7 cellular contexts compared by ENCODE assay signal in genomic region chr7:74288034-74288881, GRCh38. TPM values are rescaled to one million over a fixed set of nuclear protein-coding genes. Genes with fewer than 3 reads are reported as not detected.
DNase-seq lines count a peak whose midpoint lies in the region; ATAC-seq and TF ChIP-seq lines count a peak whose summit lies in the region.

No MANE protein-coding gene starts in this region.

- no peaks in the 10 kb centered on the region for H3K9me3 ChIP-seq in T-helper 17 cell (ENCODE audit: control insufficient read depth, low read length, poor library complexity, severe bottlenecking)
- H3K9me3 ChIP-seq in gastroesophageal sphincter = no peaks in the 10 kb centered on the region
- no peaks in the 10 kb centered on the region for H3K9me3 ChIP-seq in spleen

- peaks cover 11% of the 10 kb centered on the region for H3K4me1 Mint-ChIP-seq in T-helper 17 cell

- peaks cover 18% of the 10 kb centered on the region for H3K27me3 Mint-ChIP-seq in T-helper 17 cell

- WGBS in gastroesophageal sphincter (ENCODE audit: low coverage in 1 of 2), 2 donors = 39 to 40% methylated on average over 13 to 17 of the region's 20 CpGs
- 34 to 52% (median 42%) methylated on average over 19 to 20 of the region's 20 CpGs for WGBS in spleen, 5 donors

- TF ChIP-seq EP300 in gastroesophageal sphincter (IDR thresholded peaks at IDR 0.05) = no peak

- H3K4me1 ChIP-seq in gastroesophageal sphincter (peaks cover 0 to 37% (median 14%) of the 10 kb centered on the region in 3 donors), spleen (peaks cover 18 to 71% (median 44%) of the 10 kb centered on the region in 6 donors)

- peak; percentile 27 for TF ChIP-seq POLR2A in GM19099 (IDR thresholded peaks at IDR 0.05; ENCODE audit: extremely low read depth, insufficient read length, low read depth)
- TF ChIP-seq POLR2A in gastroesophageal sphincter (IDR thresholded peaks at IDR 0.05) = no peak
- no peak for TF ChIP-seq POLR2A in spleen (IDR thresholded peaks at IDR 0.05)

- H3K4me3 ChIP-seq in gastroesophageal sphincter (peak overlapping the region in 1 of 2 donors; percentile 96), spleen (peak overlapping the region in 5 of 8 donors; percentile 22 to 95 (median 82))

- H3K27me3 ChIP-seq in gastroesophageal sphincter (no peaks in the 10 kb centered on the region), spleen (replicated peaks in 1 of 7) (peaks cover 0 to 14% (median 0%) of the 10 kb centered on the region in 7 donors)

- H3K27ac Mint-ChIP-seq in T-helper 17 cell = peak overlapping the region; percentile 60

- ATAC-seq in T-helper 17 cell = no peak
- ATAC-seq in gastroesophageal sphincter = no peak
- no peak for ATAC-seq in HG02885 (IDR thresholded peaks at IDR 0.05; ENCODE audit: poor library complexity, unreplicated experiment)

- DNase-seq in T-helper 17 cell = no peak
- DNase-seq in spleen = no peak
- DNase-seq in stimulated activated CD4-positive, alpha-beta T cell treated with anti-CD3 and anti-CD28 coated beads, Interleukin-2, amount 100 ng/mL, for 24 hours = no peak
- DNase-seq in NCI-H774 (lab: John Stamatoyannopoulos, UW) = no peak

- TF ChIP-seq CTCF in gastroesophageal sphincter (IDR thresholded peaks at IDR 0.05) (no peak), spleen (IDR thresholded peaks at IDR 0.05 in 8 of 11, conservative IDR thresholded peaks at IDR 0.05 in 3 of 11) (no peak)

- peak overlapping the region; percentile 86 for H3K4me3 Mint-ChIP-seq in T-helper 17 cell

- H3K27ac ChIP-seq in gastroesophageal sphincter (peak overlapping the region in 3 of 4 donors; percentile 81 to 88 (median 82)), spleen (peak overlapping the region in 5 of 8 donors; percentile 29 to 87 (median 81))

- intact Hi-C loops in spleen (cut with DNase I; ENCODE audit: low total_unique reads) = loop anchor here (10.0 kb wide), 1 partner anchor 83 kb away; no protein-coding TSS in a partner anchor

- H3K36me3 ChIP-seq in gastroesophageal sphincter = no peaks in the 10 kb centered on the region
- no peaks in the 10 kb centered on the region for H3K36me3 ChIP-seq in spleen

- H3K36me3 Mint-ChIP-seq in T-helper 17 cell (ENCODE audit: low read depth) = no peaks in the 10 kb centered on the region

RNA-seq across cellular contexts. Expression of gene CLIP2, which starts 0.9 kb away (rescaled TPM):
- total RNA-seq in T-helper 17 cell = 10 to 100 TPM in 1 of 2 donors, 1 to 10 TPM in 1; 3.2 to 13.4 TPM
- total RNA-seq in gastroesophageal sphincter = 10 to 100 TPM; 23.0 to 50.7 (median 35.5) TPM
- total RNA-seq in spleen = 10 to 100 TPM; 15.7 to 18.6 (median 17.4) TPM
- polyA plus RNA-seq in spleen = 1 to 10 TPM; 2.7 to 9.7 (median 2.7) TPM

RNA-seq across cellular contexts. Expression of gene RFC2, which starts 34.1 kb away (rescaled TPM):
- total RNA-seq in T-helper 17 cell (10 to 100 TPM in 1 of 2 donors, 1 to 10 TPM in 1; 9.5 to 12.4 TPM), gastroesophageal sphincter (10 to 100 TPM; 11.3 to 12.2 (median 11.3) TPM), spleen (10 to 100 TPM in 6 of 7 donors, 1 to 10 TPM in 1; 7.5 to 24.7 (median 19.0) TPM)
- polyA plus RNA-seq in spleen = 10 to 100 TPM; 17.0 to 25.0 (median 23.2) TPM
